Comparison of ENCODE assay signal across 12 cellular contexts in the genomic region with DNA sequence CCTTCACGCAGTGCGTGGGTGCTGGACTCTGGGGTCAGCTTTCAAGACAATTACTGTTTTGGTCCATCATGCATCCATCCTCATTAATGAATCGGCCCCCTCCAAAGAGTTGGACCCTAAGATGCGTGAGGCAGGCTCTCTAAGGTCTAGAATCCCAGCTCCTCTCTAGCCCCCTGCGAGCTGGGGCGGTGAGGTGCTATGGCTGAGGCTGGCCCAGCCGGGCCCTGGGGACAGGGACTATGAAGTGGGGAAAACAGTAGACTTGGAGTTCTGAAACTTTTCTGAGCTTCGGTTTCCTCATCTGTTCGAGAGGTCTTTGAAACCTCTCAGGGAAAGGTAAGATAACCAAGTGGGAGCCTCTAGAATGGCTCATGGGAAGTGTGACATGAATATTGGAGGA. TPM values are rescaled to one million over a fixed set of nuclear protein-coding genes. Genes with fewer than 3 reads are reported as not detected.
A peak's percentile ranks its signal among the peaks of the same experiment; 100 is the strongest.
DNase-seq lines count a peak whose midpoint lies in the region; ATAC-seq, FAIRE-seq and TF ChIP-seq lines count a peak whose summit lies in the region.
"Had no signal": no experiment of that assay in that cellular context is flagged by ENCODE, and none has a peak within 500 bp of the region (broad histone marks: within the 10 kb centered on the region; RNA-seq: fewer than 3 reads in every experiment).

No MANE protein-coding gene starts in this region.

- H3K4me1 Mint-ChIP-seq in CD8-positive, alpha-beta memory T cell, result peaks cover 22 to 48% (median 23%) of the 10 kb centered on the region in 3 donors
- H3K4me1 Mint-ChIP-seq in CD14-positive monocyte, result peaks cover 20% of the 10 kb centered on the region

- H3K9me3 ChIP-seq in CD8-positive, alpha-beta memory T cell (ENCODE audit: low read length), result no peaks in the 10 kb centered on the region
- no peaks in the 10 kb centered on the region for H3K9me3 ChIP-seq in K562 (replicated peaks; ENCODE audit: control insufficient read depth, insufficient read depth, low read depth, low read length)
- no peaks in the 10 kb centered on the region for H3K9me3 ChIP-seq in neural cell (ENCODE audit: low read length)

- TF ChIP-seq CTCF in KMS-11 (conservative IDR thresholded peaks at IDR 0.05; ENCODE audit: low read depth, low read length) (no peak), K562 (IDR thresholded peaks at IDR 0.05 in 2 of 3, conservative IDR thresholded peaks at IDR 0.05 in 1 of 3; ENCODE audit: insufficient read depth in 2 of 3, low read depth in 1 of 3, low read length in 3 of 3) (no peak), neural cell (IDR thresholded peaks at IDR 0.05; ENCODE audit: poor library complexity, severe bottlenecking) (no peak), CD14-positive monocyte (IDR thresholded peaks at IDR 0.05) (no peak)

- POLR2A ChIA-PET in CD8-positive, alpha-beta memory T cell (lab: Charles Lee), result interaction anchor here (0.9 to 1.1 kb wide), 2 partner anchors 19 to 20 kb away, joined by 3 read pairs; a partner anchor contains a TSS
- POLR2A ChIA-PET in K562 (lab: Yijun Ruan, JAX), result interaction anchor here (0.5 to 5.6 kb wide), 8 partner anchors 9 to 925 kb away, joined by 3 to 99 read pairs (median 4); a partner anchor contains a TSS

- peaks cover 0 to 2% of the 10 kb centered on the region in 2 donors for H3K27me3 Mint-ChIP-seq in CD8-positive, alpha-beta memory T cell
- H3K27me3 Mint-ChIP-seq in CD14-positive monocyte (ENCODE audit: low read depth in 3 of 3), result peaks cover 0 to 2% (median 0%) of the 10 kb centered on the region in 3 donors

- H3K4me3 Mint-ChIP-seq in CD8-positive, alpha-beta memory T cell, result peak overlapping the region; percentile 41 to 99 (median 99)
- H3K4me3 Mint-ChIP-seq in CD14-positive monocyte, result no peak overlapping the region

- intact Hi-C loops in K562 (cut with micrococcal nuclease) (no loop called here), CD14-positive monocyte (cut with micrococcal nuclease) (no loop called here)

- in situ Hi-C loops in K562 (cut with MboI), result no loop called here

- no peak for FAIRE-seq in K562 (lab: Jason Lieb, UNC)
- FAIRE-seq: frontal cortex had no signal

- DNase-seq in CD8-positive, alpha-beta memory T cell, result no peak
- no peak for DNase-seq in K562 (ENCODE audit: extremely low read depth in 1 of 4, low spot score in 3 of 4)
- DNase-seq in NCI-H1436 treated with DMSO at 0.1 percent for 48 hours (lab: John Stamatoyannopoulos, UW), result no peak
- no peak for DNase-seq in CD14-positive monocyte (ENCODE audit: low spot score)
- DNase-seq: central memory CD4-positive, alpha-beta T cell; NCI-H345 had no signal

- H2AFZ ChIP-seq in KMS-11 (ENCODE audit: low read depth) (no peak overlapping the region), K562 (ENCODE audit: low read depth, low read length) (no peak overlapping the region), neural cell (ENCODE audit: low read depth, low read length) (no peak overlapping the region)

- 75% methylated on average over 9 of the region's 9 CpGs for WGBS in K562 (ENCODE audit: insufficient coverage, low coverage, missing lambda C conversion rate)

- H3K79me2 ChIP-seq in KMS-11 (ENCODE audit: insufficient read depth, low read depth) (peaks cover 26% of the 10 kb centered on the region), K562 (ENCODE audit: control insufficient read depth, insufficient read depth, low read length) (peaks cover 53% of the 10 kb centered on the region), neural cell (replicated peaks; ENCODE audit: insufficient read depth, low read length) (peaks cover 18% of the 10 kb centered on the region)

- H3K9me2 ChIP-seq in neural cell (ENCODE audit: insufficient read depth, low read length), result no peaks in the 10 kb centered on the region

- H3K9me3 Mint-ChIP-seq in CD8-positive, alpha-beta memory T cell, result no peaks in the 10 kb centered on the region
- H3K9me3 Mint-ChIP-seq in CD14-positive monocyte, result peaks cover 0 to 2% (median 0%) of the 10 kb centered on the region in 7 donors

- TF ChIP-seq EP300 in K562 (IDR thresholded peaks at IDR 0.05; ENCODE audit: low read length) (no peak), neural cell (conservative IDR thresholded peaks at IDR 0.05; ENCODE audit: poor library complexity, severe bottlenecking) (no peak)

- peaks cover 14% of the 10 kb centered on the region for H3K36me3 ChIP-seq in CD8-positive, alpha-beta memory T cell (ENCODE audit: insufficient read depth, low read length)
- H3K36me3 ChIP-seq in KMS-11 (ENCODE audit: insufficient read depth) (no peaks in the 10 kb centered on the region), K562 (ENCODE audit: control insufficient read depth, insufficient read depth, low read length) (peaks cover 51% of the 10 kb centered on the region; the same call in 2 of the 3 replicates), neural cell (ENCODE audit: insufficient read depth, low read length) (peaks cover 5% of the 10 kb centered on the region)

- BruUV-seq in K562 (replicated peaks; lab: Mats Ljungman, UMichigan), result no TSS peak

- no peak overlapping the region for H3K27ac ChIP-seq in CD8-positive, alpha-beta memory T cell (ENCODE audit: low read depth, low read length)
- H3K27ac ChIP-seq in KMS-11 (no peak overlapping the region), K562 (ENCODE audit: extremely low read depth, low read depth, low read length) (peak overlapping the region; percentile 99; the same call in 1 of the 3 replicates), neural cell (ENCODE audit: low read length) (no peak overlapping the region)

- H3K9ac ChIP-seq in KMS-11 (no peak overlapping the region), K562 (ENCODE audit: insufficient read depth in 1 of 2, low read depth in 2 of 2, low read length in 2 of 2) (peak overlapping the region in 1 of 2 experiments; percentile 93; a peak in 2 of 4 replicates), neural cell (ENCODE audit: low read length) (no peak overlapping the region)

- TF ChIP-seq RAD21 in K562 (CRISPR knock-in tag; conservative IDR thresholded peaks at IDR 0.05 in 1 of 2, IDR thresholded peaks at IDR 0.05 in 1 of 2), result no peak
- TF ChIP-seq RAD21 in neural cell (conservative IDR thresholded peaks at IDR 0.05), result no peak

- H3K4me2 ChIP-seq in KMS-11 (peak overlapping the region; percentile 83; the same call in 1 of the 2 replicates), K562 (ENCODE audit: insufficient read depth, low read length) (peak overlapping the region; percentile 99; the same call in 1 of the 2 replicates), neural cell (ENCODE audit: low read length) (no peak overlapping the region)

- H3K9me1 ChIP-seq in K562 (ENCODE audit: control insufficient read depth, insufficient read depth, low read length), result no peaks in the 10 kb centered on the region

- no peaks in the 10 kb centered on the region for H3K27me3 ChIP-seq in CD8-positive, alpha-beta memory T cell (ENCODE audit: insufficient read depth, low read length, poor library complexity, severe bottlenecking)
- H3K27me3 ChIP-seq in KMS-11 (ENCODE audit: insufficient read depth, low read depth) (no peaks in the 10 kb centered on the region), K562 (ENCODE audit: control insufficient read depth in 2 of 2, insufficient read depth in 2 of 2, low read length in 2 of 2) (no peaks in the 10 kb centered on the region), neural cell (ENCODE audit: insufficient read depth, low read depth, low read length) (no peaks in the 10 kb centered on the region)

- no peaks in the 10 kb centered on the region for H4K20me1 ChIP-seq in KMS-11 (ENCODE audit: insufficient read depth)
- peaks cover 9% of the 10 kb centered on the region; the same call in 1 of the 2 replicates for H4K20me1 ChIP-seq in K562 (replicated peaks; ENCODE audit: control insufficient read depth, insufficient read depth, low read length)
- H4K20me1 ChIP-seq in neural cell (ENCODE audit: insufficient read depth), result no peaks in the 10 kb centered on the region

- CTCF ChIA-PET in CD8-positive, alpha-beta memory T cell (lab: Charles Lee), result interaction anchor here (1.4 to 5.4 kb wide), 3 partner anchors 11 to 80 kb away, joined by 3 to 42 read pairs (median 9); a partner anchor contains a TSS
- CTCF ChIA-PET in K562 (lab: Yijun Ruan, JAX; ENCODE audit: low intra/inter-chr PET ratio), result no interaction called here

- no peak overlapping the region for H3K4me3 ChIP-seq in CD8-positive, alpha-beta memory T cell (ENCODE audit: low read length)
- H3K4me3 ChIP-seq in KMS-11 (IDR thresholded peaks at IDR 0.05; ENCODE audit: insufficient read depth, low read depth, low read length) (no peak overlapping the region), K562 (0 out of 2 replicates have a peak overlapping the region, but pooled peaks have one; percentile 88), neural cell (ENCODE audit: low read length) (peak overlapping the region; percentile 76)

- TF ChIP-seq POLR2A in K562 (conservative IDR thresholded peaks at IDR 0.05), result no peak

- peaks cover 0 to 50% (median 8%) of the 10 kb centered on the region in 3 donors for H3K36me3 Mint-ChIP-seq in CD8-positive, alpha-beta memory T cell
- peaks cover 30 to 37% of the 10 kb centered on the region in 2 donors for H3K36me3 Mint-ChIP-seq in CD14-positive monocyte

- H3K27ac Mint-ChIP-seq in CD8-positive, alpha-beta memory T cell, result peak overlapping the region; percentile 24 to 99 (median 96)
- peak overlapping the region in 2 of 7 donors; percentile 28 to 58 for H3K27ac Mint-ChIP-seq in CD14-positive monocyte

- H3F3A ChIP-seq in neural cell (ENCODE audit: insufficient read depth, low read length, poor library complexity, severe bottlenecking), result no peaks in the 10 kb centered on the region

- ATAC-seq in K562 (no peak), GM21576 (IDR thresholded peaks at IDR 0.05; ENCODE audit: unreplicated experiment) (no peak), GM19397 (IDR thresholded peaks at IDR 0.05; ENCODE audit: unreplicated experiment) (no peak)

- H3K4me1 ChIP-seq in CD8-positive, alpha-beta memory T cell (ENCODE audit: insufficient read depth, low read length), result peaks cover 14% of the 10 kb centered on the region
- peaks cover 20% of the 10 kb centered on the region for H3K4me1 ChIP-seq in KMS-11 (ENCODE audit: low read depth, poor library complexity, severe bottlenecking)
- peaks cover 14 to 30% of the 10 kb centered on the region in 2 experiments for H3K4me1 ChIP-seq in K562 (replicated peaks in 1 of 2; ENCODE audit: control insufficient read depth in 2 of 2, insufficient read depth in 2 of 2, low read length in 2 of 2)

RNA-seq across cellular contexts. Expression of a gene that starts 1.6 kb away (rescaled TPM):
- total RNA-seq in CD8-positive, alpha-beta memory T cell, result 10 to 100 TPM; 39.6 to 44.7 TPM
- 3.5 TPM for polyA plus RNA-seq in CD8-positive, alpha-beta memory T cell
- 80.7 and 204 TPM in 2 replicates for total RNA-seq in K562 (2011; cell fraction: chromatin; rRNA removed; ENCODE audit: low replicate concordance)
- 124 and 147 TPM in 2 replicates for total RNA-seq in K562 (2011; cell fraction: nucleolus; rRNA removed)
- 94.3 and 96.1 TPM in 2 replicates for total RNA-seq in K562 (2011; cell fraction: nucleoplasm; rRNA removed)
- total RNA-seq in K562 (2014; rRNA removed) (24.7 and 25.9 TPM in 2 replicates), K562 (2014; rRNA removed; fragmentation: Illumina TruSeq; extraction: Trizol) (4.2 and 9.5 TPM in 2 replicates), K562 (2015; rRNA removed; fragmentation: Illumina TruSeq; extraction: Trizol) (15.3 and 16.8 TPM in 2 replicates), K562 (2021) (52.5 and 58.2 TPM in 2 replicates)
- polyA plus RNA-seq in K562 (2011; rRNA removed) (12.3 and 23.7 TPM in 2 replicates), K562 (2014; fragmentation: Illumina TruSeq; extraction: Trizol) (39.4 and 43.6 TPM in 2 replicates), K562 (2014; fragmentation: Nextera tagmentation; extraction: Ambion mirVana) (under 1 TPM; 0.18 to 0.53 TPM), K562 (2014; rRNA removed) (41.7 and 42.5 TPM in 2 replicates), neural cell (42.2 and 48.2 TPM in 2 replicates), CD14-positive monocyte (1 to 10 TPM in 1 of 2 donors, under 1 TPM in 1; 0.93 to 1.1 TPM)
- polyA plus RNA-seq in K562 (2011; cell fraction: cytosol; rRNA removed), result 17.1 and 29.3 TPM in 2 replicates
- 163 and 237 TPM in 2 replicates for polyA plus RNA-seq in K562 (2011; cell fraction: nucleus; rRNA removed)
- 36.6 and 51.3 TPM in 2 replicates for polyA plus RNA-seq in K562 (2012)
- 3.2 and 4.6 TPM in 2 replicates for polyA minus RNA-seq in K562 (2011; rRNA and poly(A)+ RNA removed)
- 8.1 and 11.8 TPM in 2 replicates for polyA minus RNA-seq in K562 (2011; cell fraction: cytosol; rRNA and poly(A)+ RNA removed)
- 28.5 and 28.7 TPM in 2 replicates for polyA minus RNA-seq in K562 (2011; cell fraction: nucleus; rRNA and poly(A)+ RNA removed)
- polyA minus RNA-seq in neural cell, result 16.4 and 20.7 TPM in 2 replicates

RNA-seq across cellular contexts. Expression of a gene that starts 13.0 kb away (rescaled TPM):
- 1 to 10 TPM; 1.9 to 2.1 TPM for total RNA-seq in CD8-positive, alpha-beta memory T cell
- polyA plus RNA-seq in CD8-positive, alpha-beta memory T cell, result not detected
- total RNA-seq in K562 (2011; cell fraction: chromatin; rRNA removed; ENCODE audit: low replicate concordance), result 19.9 and 68.6 TPM in 2 replicates
- 13.0 and 15.8 TPM in 2 replicates for total RNA-seq in K562 (2011; cell fraction: nucleolus; rRNA removed)
- 17.7 and 18.4 TPM in 2 replicates for total RNA-seq in K562 (2011; cell fraction: nucleoplasm; rRNA removed)
- 0.41 and 0.65 TPM in 2 replicates for total RNA-seq in K562 (2014; rRNA removed)
- 0.64 and 0.65 TPM in 2 replicates for total RNA-seq in K562 (2014; rRNA removed; fragmentation: Illumina TruSeq; extraction: Trizol)
- total RNA-seq in K562 (2015; rRNA removed; fragmentation: Illumina TruSeq; extraction: Trizol), result 0.65 and 1.9 TPM in 2 replicates
- 2.3 and 2.6 TPM in 2 replicates for total RNA-seq in K562 (2021)
- 1.2 and 3.1 TPM in 2 replicates for polyA plus RNA-seq in K562 (2011; rRNA removed)
- 1.5 and 2.5 TPM in 2 replicates for polyA plus RNA-seq in K562 (2011; cell fraction: cytosol; rRNA removed)
- 27.8 and 31.5 TPM in 2 replicates for polyA plus RNA-seq in K562 (2011; cell fraction: nucleus; rRNA removed)
- polyA plus RNA-seq in K562 (2012), result 2.8 and 6.1 TPM in 2 replicates
- 1.8 TPM in 2 replicates for polyA plus RNA-seq in K562 (2014; fragmentation: Illumina TruSeq; extraction: Trizol)
- polyA plus RNA-seq in K562 (2014; fragmentation: Nextera tagmentation; extraction: Ambion mirVana), result under 1 TPM; 0.25 to 0.58 TPM
- polyA plus RNA-seq in K562 (2014; rRNA removed), result 1.4 and 1.8 TPM in 2 replicates
- polyA minus RNA-seq in K562 (2011; rRNA and poly(A)+ RNA removed), result 0.60 and 2.1 TPM in 2 replicates
- 0.76 and 1.4 TPM in 2 replicates for polyA minus RNA-seq in K562 (2011; cell fraction: cytosol; rRNA and poly(A)+ RNA removed)
- 2.0 and 4.8 TPM in 2 replicates for polyA minus RNA-seq in K562 (2011; cell fraction: nucleus; rRNA and poly(A)+ RNA removed)
- 0.06 and 0.54 TPM in 2 replicates for polyA plus RNA-seq in neural cell
- polyA minus RNA-seq in neural cell, result 0.23 and 1.2 TPM in 2 replicates
- polyA plus RNA-seq in CD14-positive monocyte, result not detected
- total RNA-seq: Daoy, frontal cortex had no signal

RNA-seq across cellular contexts. Expression of a gene that starts 19.1 kb away (rescaled TPM):
- total RNA-seq in CD8-positive, alpha-beta memory T cell, result 100 to 1,000 TPM; 320 to 347 TPM
- polyA plus RNA-seq in CD8-positive, alpha-beta memory T cell, result 146 TPM
- 141 and 307 TPM in 2 replicates for total RNA-seq in K562 (2011; cell fraction: chromatin; rRNA removed; ENCODE audit: low replicate concordance)
- 333 and 347 TPM in 2 replicates for total RNA-seq in K562 (2011; cell fraction: nucleolus; rRNA removed)
- 204 and 233 TPM in 2 replicates for total RNA-seq in K562 (2011; cell fraction: nucleoplasm; rRNA removed)
- total RNA-seq in K562 (2014; rRNA removed) (366 and 468 TPM in 2 replicates), K562 (2014; rRNA removed; fragmentation: Illumina TruSeq; extraction: Trizol) (202 and 249 TPM in 2 replicates), K562 (2015; rRNA removed; fragmentation: Illumina TruSeq; extraction: Trizol) (255 and 256 TPM in 2 replicates), K562 (2021) (410 and 434 TPM in 2 replicates)
- polyA plus RNA-seq in K562 (2011; rRNA removed) (174 and 217 TPM in 2 replicates), K562 (2014; fragmentation: Illumina TruSeq; extraction: Trizol) (354 and 374 TPM in 2 replicates), K562 (2014; fragmentation: Nextera tagmentation; extraction: Ambion mirVana) (10 to 100 TPM; 34.1 to 71.2 TPM), K562 (2014; rRNA removed) (275 and 298 TPM in 2 replicates), neural cell (144 and 157 TPM in 2 replicates), CD14-positive monocyte (100 to 1,000 TPM; 146 to 148 TPM)
- polyA plus RNA-seq in K562 (2011; cell fraction: cytosol; rRNA removed), result 203 and 308 TPM in 2 replicates
- polyA plus RNA-seq in K562 (2011; cell fraction: nucleus; rRNA removed), result 506 and 760 TPM in 2 replicates
- polyA plus RNA-seq in K562 (2012), result 267 and 370 TPM in 2 replicates
- polyA minus RNA-seq in K562 (2011; rRNA and poly(A)+ RNA removed), result 73.7 and 83.7 TPM in 2 replicates
- polyA minus RNA-seq in K562 (2011; cell fraction: cytosol; rRNA and poly(A)+ RNA removed), result 105 and 124 TPM in 2 replicates
- 69.0 and 71.4 TPM in 2 replicates for polyA minus RNA-seq in K562 (2011; cell fraction: nucleus; rRNA and poly(A)+ RNA removed)
- polyA minus RNA-seq in neural cell, result 50.4 and 52.8 TPM in 2 replicates

RNA-seq across cellular contexts. Expression of a gene that starts 42.5 kb away (rescaled TPM):
- 100 to 1,000 TPM; 266 to 267 TPM for total RNA-seq in CD8-positive, alpha-beta memory T cell
- 31.0 TPM for polyA plus RNA-seq in CD8-positive, alpha-beta memory T cell
- total RNA-seq in K562 (2011; cell fraction: chromatin; rRNA removed; ENCODE audit: low replicate concordance), result 649 and 780 TPM in 2 replicates
- total RNA-seq in K562 (2011; cell fraction: nucleolus; rRNA removed), result 305 and 317 TPM in 2 replicates
- 402 and 422 TPM in 2 replicates for total RNA-seq in K562 (2011; cell fraction: nucleoplasm; rRNA removed)
- total RNA-seq in K562 (2014; rRNA removed) (62.2 and 78.2 TPM in 2 replicates), K562 (2014; rRNA removed; fragmentation: Illumina TruSeq; extraction: Trizol) (37.2 and 38.7 TPM in 2 replicates), K562 (2015; rRNA removed; fragmentation: Illumina TruSeq; extraction: Trizol) (35.7 and 36.4 TPM in 2 replicates), K562 (2021) (233 and 280 TPM in 2 replicates)
- polyA plus RNA-seq in K562 (2011; rRNA removed) (25.1 and 43.6 TPM in 2 replicates), K562 (2014; fragmentation: Illumina TruSeq; extraction: Trizol) (130 and 193 TPM in 2 replicates), K562 (2014; fragmentation: Nextera tagmentation; extraction: Ambion mirVana) (1 to 10 TPM; 3.8 to 6.5 TPM), K562 (2014; rRNA removed) (115 and 145 TPM in 2 replicates), neural cell (24.0 and 38.3 TPM in 2 replicates), CD14-positive monocyte (10 to 100 TPM in 1 of 2 donors, 1 to 10 TPM in 1; 4.8 to 10.2 TPM)
- 32.0 and 34.3 TPM in 2 replicates for polyA plus RNA-seq in K562 (2011; cell fraction: cytosol; rRNA removed)
- polyA plus RNA-seq in K562 (2011; cell fraction: nucleus; rRNA removed), result 272 and 340 TPM in 2 replicates
- polyA plus RNA-seq in K562 (2012), result 146 and 261 TPM in 2 replicates
- polyA minus RNA-seq in K562 (2011; rRNA and poly(A)+ RNA removed), result 37.4 and 45.8 TPM in 2 replicates
- polyA minus RNA-seq in K562 (2011; cell fraction: cytosol; rRNA and poly(A)+ RNA removed), result 89.4 and 177 TPM in 2 replicates
- polyA minus RNA-seq in K562 (2011; cell fraction: nucleus; rRNA and poly(A)+ RNA removed), result 75.4 and 98.7 TPM in 2 replicates
- polyA minus RNA-seq in neural cell, result 55.3 and 65.4 TPM in 2 replicates

RNA-seq across cellular contexts. Expression of a gene that starts 59.7 kb away (rescaled TPM):
- 10 to 100 TPM; 20.8 to 21.7 TPM for total RNA-seq in CD8-positive, alpha-beta memory T cell
- polyA plus RNA-seq in CD8-positive, alpha-beta memory T cell, result 6.6 TPM
- total RNA-seq in K562 (2011; cell fraction: chromatin; rRNA removed; ENCODE audit: low replicate concordance), result 11.5 and 16.7 TPM in 2 replicates
- 12.7 and 13.3 TPM in 2 replicates for total RNA-seq in K562 (2011; cell fraction: nucleolus; rRNA removed)
- total RNA-seq in K562 (2011; cell fraction: nucleoplasm; rRNA removed), result 7.5 and 12.1 TPM in 2 replicates
- total RNA-seq in K562 (2014; rRNA removed) (13.4 and 14.4 TPM in 2 replicates), K562 (2014; rRNA removed; fragmentation: Illumina TruSeq; extraction: Trizol) (1.3 and 2.4 TPM in 2 replicates), K562 (2015; rRNA removed; fragmentation: Illumina TruSeq; extraction: Trizol) (10.1 and 11.0 TPM in 2 replicates), K562 (2021) (7.9 and 10.6 TPM in 2 replicates)
- polyA plus RNA-seq in K562 (2011; rRNA removed) (3.5 and 4.9 TPM in 2 replicates), K562 (2014; fragmentation: Illumina TruSeq; extraction: Trizol) (1.6 and 4.5 TPM in 2 replicates), K562 (2014; fragmentation: Nextera tagmentation; extraction: Ambion mirVana) (under 1 TPM; 0.15 to 0.20 TPM), K562 (2014; rRNA removed) (10.3 and 16.6 TPM in 2 replicates), neural cell (27.5 and 28.7 TPM in 2 replicates), CD14-positive monocyte (1 to 10 TPM; 1.9 to 2.5 TPM)
- 3.5 and 6.3 TPM in 2 replicates for polyA plus RNA-seq in K562 (2011; cell fraction: cytosol; rRNA removed)
- polyA plus RNA-seq in K562 (2011; cell fraction: nucleus; rRNA removed), result 8.3 and 10.7 TPM in 2 replicates
- polyA plus RNA-seq in K562 (2012), result 9.7 and 12.6 TPM in 2 replicates
- polyA minus RNA-seq in K562 (2011; rRNA and poly(A)+ RNA removed), result 2.9 and 3.5 TPM in 2 replicates
- 1.8 and 4.3 TPM in 2 replicates for polyA minus RNA-seq in K562 (2011; cell fraction: cytosol; rRNA and poly(A)+ RNA removed)
- 4.1 and 4.6 TPM in 2 replicates for polyA minus RNA-seq in K562 (2011; cell fraction: nucleus; rRNA and poly(A)+ RNA removed)
- 13.4 and 17.0 TPM in 2 replicates for polyA minus RNA-seq in neural cell

Comparison
In these comparisons a context has a peak if more than half of its experiments do, and no peak if none do; other contexts are left out.
1. H3K4me3 ChIP-seq: peak in K562 (single experiment) and neural cell (single experiment); none in CD8-positive, alpha-beta memory T cell (single experiment) and KMS-11 (single experiment).
2. H3K4me3 Mint-ChIP-seq: peak in CD8-positive, alpha-beta memory T cell (7 of 7); none in CD14-positive monocyte (0 of 2).